ENCODE assay signal across 12 cellular contexts in the genomic region with DNA sequence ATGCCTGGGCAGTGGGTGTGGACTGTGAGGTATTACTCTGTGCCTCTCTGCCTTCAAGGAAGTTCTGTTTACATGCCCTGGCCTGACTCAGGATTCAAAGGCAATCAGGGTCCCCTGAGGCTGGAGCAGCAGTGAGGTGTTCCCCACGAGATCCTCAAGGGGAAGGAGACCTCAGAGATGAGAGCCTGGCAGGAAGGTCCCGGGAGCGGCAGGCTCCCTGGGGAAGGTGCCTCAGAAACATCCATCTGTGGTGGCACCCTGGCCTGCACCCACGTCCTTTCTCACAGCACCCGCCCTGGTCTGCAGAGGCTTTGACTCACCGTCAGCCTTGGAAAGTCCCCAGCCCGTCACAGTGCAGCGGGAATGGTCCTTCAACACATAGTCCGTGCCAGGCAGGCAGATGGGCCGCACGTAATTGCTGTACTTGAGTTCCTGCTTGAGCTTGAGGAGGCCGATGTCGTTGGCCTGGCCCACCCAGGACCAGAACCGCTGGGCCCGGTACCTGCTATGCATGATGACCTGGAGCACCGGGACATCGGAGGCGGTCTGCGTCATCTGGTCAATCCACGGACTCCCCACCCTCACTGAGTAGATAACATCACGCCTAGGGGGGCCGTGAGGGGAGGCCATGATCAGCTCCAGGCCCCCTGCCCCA. TPM values are rescaled to one million over a fixed set of nuclear protein-coding genes. Genes with fewer than 3 reads are reported as not detected.
DNase-seq lines count a peak whose midpoint lies in the region; ATAC-seq and TF ChIP-seq lines count a peak whose summit lies in the region.
"Had no signal": no experiment of that assay in that cellular context is flagged by ENCODE, and none has a peak within 500 bp of the region (broad histone marks: within the 10 kb centered on the region; RNA-seq: fewer than 3 reads in every experiment).

No MANE protein-coding gene starts in this region.

- H3K4me3 ChIP-seq in right cardiac atrium (ENCODE audit: low read length) (no peak overlapping the region), prostate gland (no peak overlapping the region)
- H3K4me3 ChIP-seq: suprapubic skin had no signal

- WGBS in right cardiac atrium: 86% methylated on average over 22 of the region's 22 CpGs
- WGBS in prostate gland: 92% methylated on average over 22 of the region's 22 CpGs

- no peak for TF ChIP-seq POLR2A in prostate gland (IDR thresholded peaks at IDR 0.05)

- H3K9me3 ChIP-seq in right cardiac atrium (ENCODE audit: control insufficient read depth, low read length): no peaks in the 10 kb centered on the region
- no peaks in the 10 kb centered on the region for H3K9me3 ChIP-seq in prostate gland
- H3K9me3 ChIP-seq: Caco-2, suprapubic skin had no signal

- ATAC-seq in right cardiac atrium: no peak
- ATAC-seq in left ventricle myocardium superior: no peak
- ATAC-seq in HG02763 (IDR thresholded peaks at IDR 0.05; ENCODE audit: unreplicated experiment): peak; percentile 49
- no peak for ATAC-seq in HG03354 (IDR thresholded peaks at IDR 0.05; ENCODE audit: poor library complexity, severe bottlenecking, unreplicated experiment)

- H3K27ac ChIP-seq in right cardiac atrium (ENCODE audit: low read length) (no peak overlapping the region), prostate gland (no peak overlapping the region)
- H3K27ac ChIP-seq: suprapubic skin had no signal

- TF ChIP-seq CTCF in prostate gland (IDR thresholded peaks at IDR 0.05): no peak

- intact Hi-C loops in right cardiac atrium (cut with DNase I): loop anchor here in 1 of 4 donors (10.0 kb wide), 1 partner anchor 121 kb away; no protein-coding TSS in a partner anchor
- intact Hi-C loops in left ventricle myocardium superior (cut with micrococcal nuclease): no loop called here
- intact Hi-C loops in prostate gland (cut with DNase I): no loop called here

- H3K36me3 ChIP-seq in prostate gland: no peaks in the 10 kb centered on the region
- H3K36me3 ChIP-seq: suprapubic skin had no signal

- DNase-seq in right cardiac atrium (peak in 2 of 3 donors; percentile 39 to 50), left ventricle myocardium superior (no peak), ecto neural progenitor cell (ENCODE audit: low spot score) (peak; percentile 36), ureter (ENCODE audit: low spot score) (peak; percentile 59), NCI-H774 (lab: John Stamatoyannopoulos, UW) (no peak), prostate gland (ENCODE audit: low spot score) (no peak)
- DNase-seq: T-helper 2 cell had no signal

- H3K4me1 ChIP-seq in right cardiac atrium (ENCODE audit: control insufficient read depth, insufficient read depth, low read length) (no peaks in the 10 kb centered on the region), prostate gland (replicated peaks) (no peaks in the 10 kb centered on the region)

- H3K27me3 ChIP-seq in right cardiac atrium (ENCODE audit: control insufficient read depth, insufficient read depth): no peaks in the 10 kb centered on the region
- no peaks in the 10 kb centered on the region for H3K27me3 ChIP-seq in prostate gland (replicated peaks; ENCODE audit: insufficient read depth)

RNA-seq across cellular contexts. Expression of a gene that starts 3.6 kb away (rescaled TPM):
- total RNA-seq in right cardiac atrium (under 1 TPM in 2 of 4 donors, not detected in 2; 0.12 to 0.31 TPM), left ventricle myocardium superior (0.10 TPM), ureter (1.6 TPM), prostate gland (under 1 TPM; 0.14 to 0.80 TPM)
- polyA plus RNA-seq in right cardiac atrium: 0.14 TPM
- total RNA-seq: Caco-2, epithelial cell of proximal tubule, suprapubic skin had no signal

RNA-seq across cellular contexts. Expression of a gene that starts 12.8 kb away (rescaled TPM):
- total RNA-seq in right cardiac atrium (under 1 TPM; 0.40 to 0.76 (median 0.65) TPM), left ventricle myocardium superior (0.74 TPM), ureter (1.0 TPM), prostate gland (1 to 10 TPM in 1 of 2 donors, under 1 TPM in 1; 0.18 to 1.6 TPM)
- polyA plus RNA-seq in right cardiac atrium: 0.95 TPM
- total RNA-seq: Caco-2, epithelial cell of proximal tubule had no signal

RNA-seq across cellular contexts. Expression of a gene that starts 20.5 kb away (rescaled TPM):
- total RNA-seq in right cardiac atrium (10 to 100 TPM; 16.1 to 33.1 (median 19.0) TPM), left ventricle myocardium superior (33.1 TPM), ureter (64.5 TPM), prostate gland (10 to 100 TPM in 1 of 2 donors, 1 to 10 TPM in 1; 8.1 to 18.9 TPM)
- 18.8 TPM for polyA plus RNA-seq in right cardiac atrium

Comparison
In these comparisons a context has a peak if more than half of its experiments do, and no peak if none do; other contexts are left out.
1. DNase-seq: peak in right cardiac atrium (2 of 3), ecto neural progenitor cell (single experiment) and ureter (single experiment); none in left ventricle myocardium superior (single experiment), NCI-H774 (single experiment) and prostate gland (single experiment).